In genomic region chr7:150313870-150314269, GRCh38 we compare ENCODE assay signal across 14 cellular contexts. TPM values are rescaled to one million over a fixed set of nuclear protein-coding genes. Genes with fewer than 3 reads are reported as not detected.
"Had no signal": no experiment of that assay in that cellular context is flagged by ENCODE, and none has a peak within 500 bp of the region (broad histone marks: within the 10 kb centered on the region; RNA-seq: fewer than 3 reads in every experiment).

No MANE protein-coding gene starts in this region.

- H3K4me3 Mint-ChIP-seq: naive thymus-derived CD8-positive, alpha-beta T cell; stimulated activated effector memory CD8-positive, alpha-beta T cell treated with anti-CD3 and anti-CD28 coated beads, Interleukin-12 subunit alpha, Interleukin-12 subunit beta, amount 100 ng/mL, for 72 hours; T-helper 2 cell treated with Interferon-gamma antibody and Interleukin-4, amounts not matched to agents 5 μg/mL and 100 μg/mL, for 36 hours had no signal

- H3K27ac ChIP-seq: colonic mucosa, neutrophil, thyroid gland had no signal

- H3K27me3 Mint-ChIP-seq: naive thymus-derived CD8-positive, alpha-beta T cell had no signal

- H3K27ac Mint-ChIP-seq: stimulated activated effector memory CD8-positive, alpha-beta T cell treated with anti-CD3 and anti-CD28 coated beads, Interleukin-12 subunit alpha, Interleukin-12 subunit beta, amount 100 ng/mL, for 72 hours; T-helper 2 cell treated with Interferon-gamma antibody and Interleukin-4, amounts not matched to agents 5 μg/mL and 100 μg/mL, for 36 hours had no signal

- ATAC-seq: left lobe of liver; naive thymus-derived CD8-positive, alpha-beta T cell; stimulated activated effector memory CD8-positive, alpha-beta T cell treated with anti-CD3 and anti-CD28 coated beads, Interleukin-12 subunit alpha, Interleukin-12 subunit beta, amount 100 ng/mL, for 72 hours had no signal

- H3K4me3 ChIP-seq: colonic mucosa, thyroid gland had no signal

- H3K27me3 ChIP-seq: colonic mucosa, neutrophil, thyroid gland had no signal

- H3K36me3 ChIP-seq: colonic mucosa, neutrophil, thyroid gland had no signal

- DNase-seq: activated CD4-positive, alpha-beta T cell treated with anti-CD3 and anti-CD28 coated beads, Interleukin-2, amount 50 U/mL, for 1 hour; activated naive CD4-positive, alpha-beta T cell treated with anti-CD3 and anti-CD28 coated beads, Interleukin-2, amount 50 U/mL, for 16 hours; activated T-cell treated with anti-CD3 and anti-CD28 coated beads, Interleukin-2, amount 50 U/mL, for 1 hour; central memory CD4-positive, alpha-beta T cell; colonic mucosa; islet precursor cell; mammary epithelial cell; naive thymus-derived CD8-positive, alpha-beta T cell; retina; thyroid gland had no signal

- H3K9me3 Mint-ChIP-seq: naive thymus-derived CD8-positive, alpha-beta T cell; stimulated activated effector memory CD8-positive, alpha-beta T cell treated with anti-CD3 and anti-CD28 coated beads, Interleukin-12 subunit alpha, Interleukin-12 subunit beta, amount 100 ng/mL, for 72 hours; T-helper 2 cell treated with Interferon-gamma antibody and Interleukin-4, amounts not matched to agents 5 μg/mL and 100 μg/mL, for 36 hours had no signal

- H3K4me1 ChIP-seq: colonic mucosa, thyroid gland had no signal

- H3K9me3 ChIP-seq: colonic mucosa, neutrophil, thyroid gland had no signal

RNA-seq across cellular contexts. Expression of gene RARRES2, which starts 27.6 kb away (rescaled TPM):
- polyA plus RNA-seq: naive thymus-derived CD8-positive, alpha-beta T cell had no signal
